8 cellular contexts compared by ENCODE assay signal in the genomic region with DNA sequence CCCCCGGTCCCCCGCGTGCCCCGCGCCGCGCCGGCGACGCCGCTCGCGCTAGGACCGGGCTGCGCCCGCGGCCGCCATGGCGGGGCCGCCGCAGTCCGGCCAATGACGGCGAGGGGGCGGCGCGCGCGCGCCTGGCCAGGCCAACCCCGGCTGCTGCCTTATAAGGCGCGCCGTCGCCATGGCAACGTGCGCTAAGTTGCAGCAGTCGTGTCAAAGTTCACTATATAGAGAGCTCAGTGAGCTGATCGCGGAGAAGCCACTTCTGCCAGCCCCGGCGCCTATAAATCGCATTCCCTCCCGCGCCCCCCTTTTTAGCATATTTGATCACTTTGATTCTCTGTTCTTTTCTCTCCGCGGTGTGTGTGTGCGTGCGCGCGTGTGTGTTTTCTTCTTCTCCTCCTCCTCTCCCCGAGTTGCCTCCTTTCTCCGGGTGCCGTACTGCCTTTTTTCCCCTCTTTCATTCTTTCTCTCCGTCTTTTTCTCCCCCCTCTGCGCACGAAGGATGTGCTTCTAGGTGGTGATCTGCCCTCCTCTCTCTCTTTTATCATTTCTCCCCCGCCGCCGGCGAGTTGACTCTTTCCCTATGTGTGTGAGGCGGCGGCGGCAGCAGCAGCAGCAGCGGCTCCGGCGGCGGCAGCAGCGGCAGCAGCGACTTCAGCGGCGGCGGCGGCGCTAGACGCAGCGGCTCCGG. TPM values are rescaled to one million over a fixed set of nuclear protein-coding genes. Genes with fewer than 3 reads are reported as not detected.
DNase-seq lines count a peak whose midpoint lies in the region; ATAC-seq and TF ChIP-seq lines count a peak whose summit lies in the region.

A gene (plus strand): TSS at position 251 of the 691 bp plus-strand sequence. CDS start 1,406 bp downstream, outside the sequence.

- no TSS peak for BruUV-seq in Calu3 (replicated peaks; lab: Mats Ljungman, UMichigan)
- BruUV-seq in OCI-LY7 (replicated peaks; lab: Mats Ljungman, UMichigan) = no TSS peak

- peaks cover 0 to 21% (median 0%) of the 10 kb centered on the region in 4 donors for H3K4me1 ChIP-seq in Peyer's patch
- no peaks in the 10 kb centered on the region for H3K4me1 ChIP-seq in right cardiac atrium (ENCODE audit: control insufficient read depth, insufficient read depth, low read length)
- no peaks in the 10 kb centered on the region for H3K4me1 ChIP-seq in OCI-LY7 (ENCODE audit: insufficient read depth, low read length, poor library complexity, severe bottlenecking)

- no peaks in the 10 kb centered on the region for H3K9me3 ChIP-seq in Peyer's patch
- no peaks in the 10 kb centered on the region for H3K9me3 ChIP-seq in right cardiac atrium (ENCODE audit: control insufficient read depth, low read length)
- no peaks in the 10 kb centered on the region for H3K9me3 ChIP-seq in OCI-LY7 (ENCODE audit: low read length)

- no peak within 1 kb of the TSS for H2AFZ ChIP-seq in OCI-LY7 (ENCODE audit: low read length)

- no peaks in the 10 kb centered on the region for H3K27me3 ChIP-seq in Peyer's patch
- H3K27me3 ChIP-seq in right cardiac atrium (ENCODE audit: control insufficient read depth, insufficient read depth) = no peaks in the 10 kb centered on the region

- peak within 1 kb of the TSS; percentile 98 for H3K27ac Mint-ChIP-seq in Calu3 (ENCODE audit: unreplicated experiment)
- H3K27ac Mint-ChIP-seq in IgD-negative memory B cell = peak within 1 kb of the TSS; percentile 20 to 85 (median 63)

- no peaks in the 10 kb centered on the region for H4K20me1 ChIP-seq in OCI-LY7 (ENCODE audit: insufficient read depth, low read length)

- intact Hi-C loops in Calu3 (cut with micrococcal nuclease; ENCODE audit: unreplicated experiment) = no loop called here
- intact Hi-C loops in right cardiac atrium (cut with DNase I) = loop anchor here in 1 of 4 donors (10.0 kb wide), 1 partner anchor 856 kb away; no protein-coding TSS in a partner anchor
- intact Hi-C loops in posterior vena cava (cut with DNase I) = loop anchor here (5.0 to 10.0 kb wide), 2 partner anchors 856 to 1003 kb away; no protein-coding TSS in a partner anchor
- intact Hi-C loops in OCI-LY7 (cut with micrococcal nuclease; ENCODE audit: unreplicated experiment) = no loop called here

- peaks cover 0 to 10% (median 0%) of the 10 kb centered on the region in 3 donors for H3K36me3 ChIP-seq in Peyer's patch
- H3K36me3 ChIP-seq in OCI-LY7 (ENCODE audit: insufficient read depth, low read length) = no peaks in the 10 kb centered on the region

- CTCF ChIA-PET in Calu3 (lab: Charles Lee) (interaction anchor here (0.6 to 5.8 kb wide), 6 partner anchors 12 to 915 kb away, joined by 3 to 121 read pairs (median 4); no protein-coding TSS in a partner anchor), OCI-LY7 (lab: Charles Lee; ENCODE audit: unreplicated experiment) (no interaction called here)

- H3K4me2 ChIP-seq in OCI-LY7 (ENCODE audit: low read length) = no peak within 1 kb of the TSS

- TF ChIP-seq CTCF in Calu3 (IDR thresholded peaks at IDR 0.05; ENCODE audit: unreplicated experiment) (no peak), Peyer's patch (IDR thresholded peaks at IDR 0.05) (no peak), OCI-LY7 (conservative IDR thresholded peaks at IDR 0.05; ENCODE audit: low read length) (no peak)

- H3K27ac ChIP-seq in Peyer's patch (peak within 1 kb of the TSS; percentile 66 to 95 (median 86)), right cardiac atrium (ENCODE audit: low read length) (peak within 1 kb of the TSS; percentile 98), OCI-LY7 (ENCODE audit: low read depth, low read length, poor library complexity, severe bottlenecking) (no peak within 1 kb of the TSS)

- H3K4me1 Mint-ChIP-seq in Calu3 (ENCODE audit: low read depth, unreplicated experiment) = peaks cover 22% of the 10 kb centered on the region
- peaks cover 0 to 7% (median 5%) of the 10 kb centered on the region in 3 donors for H3K4me1 Mint-ChIP-seq in IgD-negative memory B cell

- POLR2A ChIA-PET in OCI-LY7 (lab: Charles Lee) = no interaction called here

- H3K9me3 Mint-ChIP-seq in Calu3 (ENCODE audit: low read depth, unreplicated experiment) (no peaks in the 10 kb centered on the region), IgD-negative memory B cell (peaks cover 0 to 11% (median 0%) of the 10 kb centered on the region in 3 donors)

- peak; percentile 88 to 94 for TF ChIP-seq POLR2A in Peyer's patch (IDR thresholded peaks at IDR 0.05)

- H3K79me2 ChIP-seq in OCI-LY7 (ENCODE audit: insufficient read depth, low read depth, low read length) = no peaks in the 10 kb centered on the region

- DNase-seq in Calu3 (peak; percentile 98), Peyer's patch (peak; percentile 44 to 96 (median 95)), astrocyte of the hippocampus (ENCODE audit: low read depth, low spot score) (peak; percentile 99), right cardiac atrium (peak; percentile 97 to 100 (median 99)), posterior vena cava (ENCODE audit: low spot score) (peak; percentile 98), OCI-LY7 (ENCODE audit: low spot score) (no peak)

- H3K36me3 Mint-ChIP-seq in Calu3 (ENCODE audit: insufficient read depth, unreplicated experiment) (peaks cover 100% of the 10 kb centered on the region), IgD-negative memory B cell (peaks cover 2% of the 10 kb centered on the region)

- H3K27me3 Mint-ChIP-seq in Calu3 (ENCODE audit: unreplicated experiment) = no peaks in the 10 kb centered on the region
- peaks cover 61% of the 10 kb centered on the region for H3K27me3 Mint-ChIP-seq in IgD-negative memory B cell

- WGBS in right cardiac atrium = under 1% methylated on average over 78 of the region's 78 CpGs

- ATAC-seq in GM21515 (IDR thresholded peaks at IDR 0.05; ENCODE audit: unreplicated experiment) (peak; percentile 62), right cardiac atrium (peak; percentile 84 to 86)

- H3K4me3 ChIP-seq in Peyer's patch = peak within 1 kb of the TSS; percentile 43 to 85 (median 67)
- peak within 1 kb of the TSS; percentile 96 for H3K4me3 ChIP-seq in right cardiac atrium (ENCODE audit: low read length)
- no peak within 1 kb of the TSS for H3K4me3 ChIP-seq in OCI-LY7 (ENCODE audit: low read depth, low read length, poor library complexity, severe bottlenecking)

- H3K4me3 Mint-ChIP-seq in Calu3 (ENCODE audit: low read depth, unreplicated experiment) (no peak within 1 kb of the TSS), IgD-negative memory B cell (peak within 1 kb of the TSS; percentile 58 to 88 (median 78))

- H3K9me2 ChIP-seq in OCI-LY7 (ENCODE audit: insufficient read depth, low read length) = no peaks in the 10 kb centered on the region

RNA-seq across cellular contexts. Expression of the gene that starts here (rescaled TPM):
- 158 and 167 TPM in 2 replicates for total RNA-seq in Calu3 (2022)
- polyA plus RNA-seq in IgD-negative memory B cell = not detected
- total RNA-seq in Peyer's patch = 10 to 100 TPM in 3 of 4 donors, 1 to 10 TPM in 1; 7.9 to 20.9 (median 15.3) TPM
- 10 to 100 TPM; 44.3 to 68.6 (median 54.8) TPM for total RNA-seq in right cardiac atrium
- polyA plus RNA-seq in right cardiac atrium = 43.0 TPM
- total RNA-seq in posterior vena cava = 100 to 1,000 TPM; 208 to 213 TPM
- not detected in 2 replicates for total RNA-seq in OCI-LY7 (2014; rRNA removed; shearing (Covaris generic))
- not detected in 2 replicates for total RNA-seq in OCI-LY7 (2022)

Comparison
In these comparisons a context has a peak if more than half of its experiments do, and no peak if none do; other contexts are left out.
1. RNA of the gene that starts here (total RNA-seq): 208 to 213 TPM in posterior vena cava, 158 to 167 TPM in Calu3, 44.3 to 68.6 TPM in right cardiac atrium and 7.9 to 20.9 TPM in Peyer's patch; not detected in OCI-LY7; every median in the first group is over 4 times any median in the second.
2. RNA of the gene that starts here (polyA plus RNA-seq): 43.0 TPM in right cardiac atrium (single experiment); not detected in IgD-negative memory B cell (single experiment); every median in the first group is over 10 times any median in the second.
3. intact Hi-C loops: an anchor here in posterior vena cava (5.0 to 10.0 kb wide); none called in Calu3 and OCI-LY7.